20 cellular contexts compared by ENCODE assay signal in genomic region chr19:1399079-1399478, GRCh38. TPM values are rescaled to one million over a fixed set of nuclear protein-coding genes. Genes with fewer than 3 reads are reported as not detected.
"Had no signal": no experiment of that assay in that cellular context is flagged by ENCODE, and none has a peak within 500 bp of the region (broad histone marks: within the 10 kb centered on the region; RNA-seq: fewer than 3 reads in every experiment).

No MANE protein-coding gene starts in this region.

- H3K9me3 ChIP-seq: adrenal gland, colonic mucosa, esophagus muscularis mucosa, left ventricle myocardium inferior, transverse colon, vagina had no signal

- H3K27ac ChIP-seq: adrenal gland, colonic mucosa, esophagus muscularis mucosa, hepatocyte, left ventricle myocardium inferior, skin epidermis, transverse colon, vagina had no signal

- ATAC-seq: naive thymus-derived CD8-positive, alpha-beta T cell had no signal

- H2AFZ ChIP-seq: hepatocyte had no signal

- H3K27me3 ChIP-seq: adrenal gland, hepatocyte, vagina had no signal

- H3K4me3 Mint-ChIP-seq: activated naive CD4-positive, alpha-beta T cell treated with anti-CD3 and anti-CD28 coated beads, Interleukin-2, amount 10 ng/mL, durations not matched to agents 7 days and 5 days had no signal

- H3K27ac Mint-ChIP-seq: activated naive CD4-positive, alpha-beta T cell treated with anti-CD3 and anti-CD28 coated beads, Interleukin-2, amount 10 ng/mL, durations not matched to agents 7 days and 5 days; activated T-helper 2 cell treated with anti-CD3 and anti-CD28 coated beads, Interferon-gamma antibody, Interleukin-2, Interleukin-4, amounts not matched to agents 10 μg/mL and 5 μg/mL and 100 μg/mL, durations not matched to agents 14 hours and 24 hours and 36 hours; memory B cell had no signal

- H3K79me2 ChIP-seq: hepatocyte had no signal

- H3K4me3 ChIP-seq: adrenal gland, colonic mucosa, esophagus muscularis mucosa, hepatocyte, left ventricle myocardium inferior, skin epidermis, transverse colon, vagina had no signal

- DNase-seq: activated CD4-positive, alpha-beta T cell treated with anti-CD3 and anti-CD28 coated beads for 1 hour; activated CD4-positive, alpha-beta T cell treated with anti-CD3 and anti-CD28 coated beads, Interleukin-2, amount 50 U/mL, for 48 hours; activated naive CD4-positive, alpha-beta T cell treated with anti-CD3 and anti-CD28 coated beads, Interleukin-2, amount 10 ng/mL, durations not matched to agents 7 days and 5 days; adrenal gland; colonic mucosa; effector CD4-positive, alpha-beta T cell; left ventricle myocardium inferior; naive thymus-derived CD8-positive, alpha-beta T cell; stimulated activated CD4-positive, alpha-beta T cell treated with anti-CD3 and anti-CD28 coated beads, Interleukin-15, amount 100 ng/mL, for 24 hours; stimulated activated CD4-positive, alpha-beta T cell treated with anti-CD3 and anti-CD28 coated beads, Interleukin-4, amount 100 ng/mL, for 1 hour; stimulated activated naive CD4-positive, alpha-beta T cell; T-helper 9 cell; transverse colon had no signal

- H3K9me3 Mint-ChIP-seq: activated naive CD4-positive, alpha-beta T cell treated with anti-CD3 and anti-CD28 coated beads, Interleukin-2, amount 10 ng/mL, durations not matched to agents 7 days and 5 days; activated T-helper 2 cell treated with anti-CD3 and anti-CD28 coated beads, Interferon-gamma antibody, Interleukin-2, Interleukin-4, amounts not matched to agents 10 μg/mL and 5 μg/mL and 100 μg/mL, durations not matched to agents 14 hours and 24 hours and 36 hours; memory B cell; naive thymus-derived CD8-positive, alpha-beta T cell had no signal

- H3K36me3 Mint-ChIP-seq: activated naive CD4-positive, alpha-beta T cell treated with anti-CD3 and anti-CD28 coated beads, Interleukin-2, amount 10 ng/mL, durations not matched to agents 7 days and 5 days; memory B cell; naive thymus-derived CD8-positive, alpha-beta T cell had no signal

- H3K36me3 ChIP-seq: adrenal gland, colonic mucosa, transverse colon, vagina had no signal

RNA-seq across cellular contexts. Expression of gene APC2, which starts 50.8 kb away (rescaled TPM):
- total RNA-seq: kidney epithelial cell had no signal
- polyA plus RNA-seq: naive thymus-derived CD8-positive, alpha-beta T cell had no signal
